In the genomic region with DNA sequence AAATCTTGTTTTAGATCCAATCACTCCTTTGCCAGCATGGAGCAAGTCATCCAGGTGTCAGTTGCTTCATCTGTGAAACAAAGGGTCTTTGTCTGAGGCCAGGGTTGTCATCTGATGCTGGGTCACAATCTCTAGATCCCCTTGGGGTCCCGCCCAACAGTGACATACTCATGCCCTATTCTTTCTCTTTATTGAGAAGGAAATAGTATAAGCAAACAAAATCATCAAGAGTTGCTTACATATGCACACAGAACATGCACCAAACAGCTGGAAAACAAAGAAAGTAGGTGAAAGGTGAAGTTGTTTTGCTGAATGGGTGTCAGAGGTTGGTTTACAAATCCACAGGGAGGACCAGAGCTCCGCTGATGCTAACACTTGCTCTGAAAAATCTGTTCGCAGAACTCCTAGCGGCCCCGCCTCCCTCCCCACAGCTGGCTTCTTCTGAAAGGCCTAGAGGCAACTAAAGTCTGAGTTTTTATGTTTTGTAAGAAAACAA, we compare ENCODE assay signal across 11 cellular contexts.
A peak's percentile ranks its signal among the peaks of the same experiment; 100 is the strongest.
DNase-seq lines count a peak whose midpoint lies in the region; ATAC-seq, FAIRE-seq and TF ChIP-seq lines count a peak whose summit lies in the region.
"Had no signal": no experiment of that assay in that cellular context is flagged by ENCODE, and none has a peak within 500 bp of the region (broad histone marks: within the 10 kb centered on the region; RNA-seq: fewer than 3 reads in every experiment).

No MANE protein-coding gene starts in this region.

- H3K4me3 ChIP-seq in fibroblast of mammary gland (ENCODE audit: control insufficient read depth, low read depth, low read length) (no peak overlapping the region), mucosa of descending colon (no peak overlapping the region)

- peak; percentile 44 for ATAC-seq in CD4-positive, alpha-beta T cell (ENCODE audit: poor library complexity)
- peak; percentile 56 for ATAC-seq in mucosa of descending colon

- no peak overlapping the region for H3K27ac ChIP-seq in CD4-positive, alpha-beta T cell (ENCODE audit: low read depth, low read length)

- no peaks in the 10 kb centered on the region for H3K36me3 ChIP-seq in mucosa of descending colon (ENCODE audit: low read depth)

- TF ChIP-seq CTCF in CD4-positive, alpha-beta T cell (IDR thresholded peaks at IDR 0.05): no peak
- TF ChIP-seq CTCF in fibroblast of mammary gland (conservative IDR thresholded peaks at IDR 0.05; ENCODE audit: control insufficient read depth, insufficient read depth, low read depth, low read length) (no peak), mucosa of descending colon (IDR thresholded peaks at IDR 0.05) (no peak)

- H3K4me3 Mint-ChIP-seq in CD4-positive, alpha-beta T cell: peak overlapping the region; percentile 42

- no peaks in the 10 kb centered on the region for H3K27me3 Mint-ChIP-seq in CD4-positive, alpha-beta T cell

- no peaks in the 10 kb centered on the region for H3K27me3 ChIP-seq in CD4-positive, alpha-beta T cell (ENCODE audit: control insufficient read depth, insufficient read depth, low read length)

- no peak for DNase-seq in CD4-positive, alpha-beta T cell
- DNase-seq in NCI-H345 treated with DMSO at 0.1 percent for 48 hours (lab: John Stamatoyannopoulos, UW; ENCODE audit: unreplicated experiment) (peak; percentile 26), fibroblast of mammary gland (ENCODE audit: low read depth) (peak; percentile 55), mucosa of descending colon (no peak), AG08396 (ENCODE audit: low spot score) (no peak), HTR-8/SVneo (ENCODE audit: insufficient read length, low spot score) (no peak), NCI-H1105 treated with DMSO at 0.1 percent for 48 hours (lab: John Stamatoyannopoulos, UW) (no peak)
- no peak for DNase-seq in activated CD4-positive, CD25-positive, alpha-beta regulatory T cell (lab: John Stamatoyannopoulos, UW)
- DNase-seq: erythroblast, NCI-H1048, OCI-M1 had no signal

- H3K4me1 ChIP-seq in mucosa of descending colon (ENCODE audit: low read depth): no peaks in the 10 kb centered on the region

- CTCF ChIA-PET in CD4-positive, alpha-beta T cell (lab: Charles Lee): no interaction called here

- no peak for FAIRE-seq in HTR-8/SVneo (lab: Jason Lieb, UNC)

- no peaks in the 10 kb centered on the region for H3K36me3 Mint-ChIP-seq in CD4-positive, alpha-beta T cell (ENCODE audit: low read depth)

- H3K9me3 ChIP-seq in CD4-positive, alpha-beta T cell (ENCODE audit: control insufficient read depth, low read length): no peaks in the 10 kb centered on the region
- no peaks in the 10 kb centered on the region for H3K9me3 ChIP-seq in mucosa of descending colon

- no peaks in the 10 kb centered on the region for H3K9me3 Mint-ChIP-seq in CD4-positive, alpha-beta T cell

- no peak overlapping the region for H3K27ac Mint-ChIP-seq in CD4-positive, alpha-beta T cell

- peaks cover 42% of the 10 kb centered on the region for H3K4me1 Mint-ChIP-seq in CD4-positive, alpha-beta T cell (ENCODE audit: low read depth)

- intact Hi-C loops in CD4-positive, alpha-beta T cell (cut with DNase I, micrococcal nuclease): no loop called here
- intact Hi-C loops in mucosa of descending colon (cut with DNase I, micrococcal nuclease): no loop called here

- POLR2A ChIA-PET in CD4-positive, alpha-beta T cell (lab: Charles Lee): no interaction called here

Comparison
In these comparisons a context has a peak if more than half of its experiments do, and no peak if none do; other contexts are left out.
1. DNase-seq: peak in NCI-H345 treated with DMSO at 0.1 percent for 48 hours (single experiment) and fibroblast of mammary gland (single experiment); none in CD4-positive, alpha-beta T cell (0 of 10), mucosa of descending colon (0 of 3), AG08396 (single experiment), HTR-8/SVneo (single experiment), activated CD4-positive, CD25-positive, alpha-beta regulatory T cell (0 of 4) and NCI-H1105 treated with DMSO at 0.1 percent for 48 hours (single experiment).